Comparison of ENCODE assay signal across 8 cellular contexts in the genomic region with DNA sequence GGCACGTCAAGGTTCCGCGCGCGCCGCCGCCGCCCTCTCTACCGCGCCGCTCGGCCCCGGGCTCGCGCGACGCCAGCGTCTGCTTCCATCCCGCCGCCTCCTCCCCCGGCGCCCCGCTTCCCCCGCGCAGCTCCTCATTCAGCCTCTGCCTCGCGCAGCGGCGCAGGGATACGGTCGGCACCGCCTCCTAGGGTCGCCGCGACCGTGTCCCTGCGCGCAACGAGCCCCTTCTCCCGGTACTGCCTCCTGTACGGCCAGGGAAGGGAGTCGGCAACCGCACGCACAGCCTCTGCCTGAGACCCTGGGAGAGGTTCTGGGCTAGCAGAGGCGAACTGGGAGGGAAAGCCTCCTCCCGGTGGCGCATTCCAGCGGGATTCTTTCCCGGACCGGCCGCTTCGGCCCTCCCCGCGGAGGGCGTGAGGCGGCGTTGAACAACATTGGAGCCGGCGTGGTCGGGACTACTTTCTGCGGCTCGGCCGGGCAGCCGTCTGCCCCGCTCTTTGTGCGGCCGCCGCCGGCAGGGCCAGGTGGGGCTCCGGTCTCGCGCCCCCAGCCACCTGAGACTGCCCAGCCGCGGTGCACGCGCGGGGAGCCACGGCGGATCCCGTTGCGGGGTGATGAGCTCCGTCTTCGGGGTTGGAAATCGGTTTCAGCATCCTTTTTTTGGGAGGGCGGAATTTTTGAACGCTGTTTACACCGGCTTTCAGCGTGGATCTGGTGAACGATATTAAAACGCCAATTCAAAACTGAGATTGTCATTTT. TPM values are rescaled to one million over a fixed set of nuclear protein-coding genes. Genes with fewer than 3 reads are reported as not detected.
A peak's percentile ranks its signal among the peaks of the same experiment; 100 is the strongest.
DNase-seq lines count a peak whose midpoint lies in the region; ATAC-seq lines count a peak whose summit lies in the region.

LRP6 (minus strand) TSS at position 172 of the 762 bp plus-strand sequence. CDS start 309 bp downstream, outside the sequence.

- no peaks in the 10 kb centered on the region for H3K9me3 Mint-ChIP-seq in activated T-helper 2 cell treated with anti-CD3 and anti-CD28 coated beads, Interferon-gamma antibody, Interleukin-2, Interleukin-4, amounts not matched to agents 10 μg/mL and 5 μg/mL and 100 μg/mL, durations not matched to agents 14 hours and 24 hours and 36 hours
- no peaks in the 10 kb centered on the region for H3K9me3 Mint-ChIP-seq in naive thymus-derived CD8-positive, alpha-beta T cell
- no peaks in the 10 kb centered on the region for H3K9me3 Mint-ChIP-seq in stimulated activated memory B cell treated with anti-CD40 and anti-IgM and Interleukin-4, amounts not matched to agents 10 μg/mL and 1 μg/mL and 100 μg/mL, for 72 hours

- H3K27me3 Mint-ChIP-seq in activated T-helper 2 cell treated with anti-CD3 and anti-CD28 coated beads, Interferon-gamma antibody, Interleukin-2, Interleukin-4, amounts not matched to agents 10 μg/mL and 5 μg/mL and 100 μg/mL, durations not matched to agents 14 hours and 24 hours and 36 hours (ENCODE audit: low read depth): peaks cover 47% of the 10 kb centered on the region
- H3K27me3 Mint-ChIP-seq in naive thymus-derived CD8-positive, alpha-beta T cell: peaks cover 0 to 31% (median 4%) of the 10 kb centered on the region in 5 donors
- peaks cover 54% of the 10 kb centered on the region for H3K27me3 Mint-ChIP-seq in stimulated activated memory B cell treated with anti-CD40 and anti-IgM and Interleukin-4, amounts not matched to agents 10 μg/mL and 1 μg/mL and 100 μg/mL, for 72 hours

- POLR2A ChIA-PET in naive thymus-derived CD8-positive, alpha-beta T cell (lab: Charles Lee): interaction anchor here (0.5 to 1.5 kb wide), 9 partner anchors 10 to 721 kb away, joined by 3 to 6 read pairs (median 4); partner anchors contain the start of gene BORCS5

- peaks cover 15% of the 10 kb centered on the region for H3K4me1 Mint-ChIP-seq in activated T-helper 2 cell treated with anti-CD3 and anti-CD28 coated beads, Interferon-gamma antibody, Interleukin-2, Interleukin-4, amounts not matched to agents 10 μg/mL and 5 μg/mL and 100 μg/mL, durations not matched to agents 14 hours and 24 hours and 36 hours (ENCODE audit: low read depth)
- H3K4me1 Mint-ChIP-seq in naive thymus-derived CD8-positive, alpha-beta T cell: peaks cover 13 to 41% (median 29%) of the 10 kb centered on the region in 4 donors
- H3K4me1 Mint-ChIP-seq in stimulated activated memory B cell treated with anti-CD40 and anti-IgM and Interleukin-4, amounts not matched to agents 10 μg/mL and 1 μg/mL and 100 μg/mL, for 72 hours: peaks cover 27% of the 10 kb centered on the region

- H3K4me3 Mint-ChIP-seq in activated T-helper 2 cell treated with anti-CD3 and anti-CD28 coated beads, Interferon-gamma antibody, Interleukin-2, Interleukin-4, amounts not matched to agents 10 μg/mL and 5 μg/mL and 100 μg/mL, durations not matched to agents 14 hours and 24 hours and 36 hours (ENCODE audit: low read depth): peak within 1 kb of the TSS; percentile 76
- peak within 1 kb of the TSS; percentile 85 to 95 (median 91) for H3K4me3 Mint-ChIP-seq in naive thymus-derived CD8-positive, alpha-beta T cell
- peak within 1 kb of the TSS; percentile 90 for H3K4me3 Mint-ChIP-seq in stimulated activated memory B cell treated with anti-CD40 and anti-IgM and Interleukin-4, amounts not matched to agents 10 μg/mL and 1 μg/mL and 100 μg/mL, for 72 hours

- no peaks in the 10 kb centered on the region for H3K36me3 Mint-ChIP-seq in activated T-helper 2 cell treated with anti-CD3 and anti-CD28 coated beads, Interferon-gamma antibody, Interleukin-2, Interleukin-4, amounts not matched to agents 10 μg/mL and 5 μg/mL and 100 μg/mL, durations not matched to agents 14 hours and 24 hours and 36 hours (ENCODE audit: low read depth)
- no peaks in the 10 kb centered on the region for H3K36me3 Mint-ChIP-seq in naive thymus-derived CD8-positive, alpha-beta T cell
- H3K36me3 Mint-ChIP-seq in stimulated activated memory B cell treated with anti-CD40 and anti-IgM and Interleukin-4, amounts not matched to agents 10 μg/mL and 1 μg/mL and 100 μg/mL, for 72 hours: no peaks in the 10 kb centered on the region

- peak; percentile 76 for DNase-seq in DMS114 treated with DMSO at 0.1 percent for 48 hours (lab: John Stamatoyannopoulos, UW; ENCODE audit: unreplicated experiment)
- peak; percentile 30 for DNase-seq in KG1 (lab: John Stamatoyannopoulos, UW)
- DNase-seq in RKO (ENCODE audit: low spot score): peak; percentile 92
- peak; percentile 41 for DNase-seq in activated T-helper 2 cell treated with anti-CD3 and anti-CD28 coated beads, Interferon-gamma antibody, Interleukin-2, Interleukin-4, amounts not matched to agents 10 μg/mL and 5 μg/mL and 100 μg/mL, durations not matched to agents 14 hours and 24 hours and 36 hours (ENCODE audit: low spot score)
- DNase-seq in fibroblast of peridontal ligament (ENCODE audit: extremely low read depth): peak; percentile 92
- peak; percentile 42 to 85 (median 70) for DNase-seq in naive thymus-derived CD8-positive, alpha-beta T cell

- peak; percentile 86 for ATAC-seq in GM21723 (IDR thresholded peaks at IDR 0.05; ENCODE audit: unreplicated experiment)
- peak; percentile 91 to 92 for ATAC-seq in naive thymus-derived CD8-positive, alpha-beta T cell
- peak; percentile 90 for ATAC-seq in stimulated activated memory B cell treated with anti-CD40 and anti-IgM and Interleukin-4, amounts not matched to agents 10 μg/mL and 1 μg/mL and 100 μg/mL, for 72 hours

- no peak within 1 kb of the TSS for H3K27ac Mint-ChIP-seq in activated T-helper 2 cell treated with anti-CD3 and anti-CD28 coated beads, Interferon-gamma antibody, Interleukin-2, Interleukin-4, amounts not matched to agents 10 μg/mL and 5 μg/mL and 100 μg/mL, durations not matched to agents 14 hours and 24 hours and 36 hours
- H3K27ac Mint-ChIP-seq in naive thymus-derived CD8-positive, alpha-beta T cell: peak within 1 kb of the TSS; percentile 46 to 95 (median 76)
- H3K27ac Mint-ChIP-seq in stimulated activated memory B cell treated with anti-CD40 and anti-IgM and Interleukin-4, amounts not matched to agents 10 μg/mL and 1 μg/mL and 100 μg/mL, for 72 hours: peak within 1 kb of the TSS; percentile 82

- intact Hi-C loops in activated T-helper 2 cell treated with anti-CD3 and anti-CD28 coated beads, Interferon-gamma antibody, Interleukin-2, Interleukin-4, amounts not matched to agents 10 μg/mL and 5 μg/mL and 100 μg/mL, durations not matched to agents 14 hours and 24 hours and 36 hours (cut with micrococcal nuclease): no loop called here

RNA-seq across cellular contexts. Expression of gene LRP6, which starts in this region (rescaled TPM):
- total RNA-seq in activated T-helper 2 cell treated with anti-CD3 and anti-CD28 coated beads, Interferon-gamma antibody, Interleukin-2, Interleukin-4, amounts not matched to agents 10 μg/mL and 5 μg/mL and 100 μg/mL, durations not matched to agents 14 hours and 24 hours and 36 hours: 0.55 and 1.5 TPM in 2 replicates
- total RNA-seq in naive thymus-derived CD8-positive, alpha-beta T cell: 1 to 10 TPM; 7.6 to 7.8 TPM
- 1 to 10 TPM; 1.4 to 2.2 (median 1.9) TPM for polyA plus RNA-seq in naive thymus-derived CD8-positive, alpha-beta T cell

Comparison
In these comparisons a context has a peak if more than half of its experiments do, and no peak if none do; other contexts are left out.
1. Peak in every context shown above with its lines: DNase-seq and ATAC-seq.
2. DNase-seq: peak in every context shown above with its lines; median percentile 92 in RKO; 92 in fibroblast of peridontal ligament; 76 in DMS114 treated with DMSO at 0.1 percent for 48 hours; 70 in naive thymus-derived CD8-positive, alpha-beta T cell; 41 in activated T-helper 2 cell treated with anti-CD3 and anti-CD28 coated beads, Interferon-gamma antibody, Interleukin-2, Interleukin-4, amounts not matched to agents 10 μg/mL and 5 μg/mL and 100 μg/mL, durations not matched to agents 14 hours and 24 hours and 36 hours; 30 in KG1.